9 cellular contexts compared by ENCODE assay signal in genomic region chr3:154122912-154123559, GRCh38. TPM values are rescaled to one million over a fixed set of nuclear protein-coding genes. Genes with fewer than 3 reads are reported as not detected.
DNase-seq lines count a peak whose midpoint lies in the region; ATAC-seq and TF ChIP-seq lines count a peak whose summit lies in the region.
"Had no signal": no experiment of that assay in that cellular context is flagged by ENCODE, and none has a peak within 500 bp of the region (broad histone marks: within the 10 kb centered on the region; RNA-seq: fewer than 3 reads in every experiment).

No MANE protein-coding gene starts in this region.

- peak; percentile 59 for DNase-seq in NCI-H2227 treated with DMSO at 0.1 percent for 48 hours (lab: John Stamatoyannopoulos, UW)
- no peak for DNase-seq in NCI-H2227 (lab: John Stamatoyannopoulos, UW; ENCODE audit: unreplicated experiment)
- no peak for DNase-seq in activated naive CD8-positive, alpha-beta T cell treated with anti-CD3 and anti-CD28 coated beads for 36 hours
- DNase-seq in stomach: no peak
- no peak for DNase-seq in MG63
- DNase-seq in SIG-M5 (lab: John Stamatoyannopoulos, UW): no peak
- DNase-seq: CD4-positive, CD25-positive, alpha-beta regulatory T cell had no signal

- H3K27ac Mint-ChIP-seq in activated naive CD8-positive, alpha-beta T cell treated with anti-CD3 and anti-CD28 coated beads for 36 hours: no peak overlapping the region
- H3K27ac Mint-ChIP-seq: CD4-positive, CD25-positive, alpha-beta regulatory T cell had no signal

- H3K4me3 ChIP-seq in iPS-20b (ENCODE audit: low read length): peak overlapping the region; percentile 90
- peak overlapping the region; percentile 76 to 91 (median 82) for H3K4me3 ChIP-seq in stomach
- no peak overlapping the region for H3K4me3 ChIP-seq in MG63

- peaks cover 17% of the 10 kb centered on the region; the same call in 1 of the 2 replicates for H3K36me3 ChIP-seq in iPS-20b (ENCODE audit: insufficient read depth, low read depth, low read length)
- peaks cover 0 to 8% (median 3%) of the 10 kb centered on the region in 4 donors for H3K36me3 ChIP-seq in stomach
- no peaks in the 10 kb centered on the region for H3K36me3 ChIP-seq in MG63

- WGBS in stomach, 5 donors: 5 to 28% (median 9%) methylated on average over 12 of the region's 12 CpGs

- no peaks in the 10 kb centered on the region for H3K9me3 Mint-ChIP-seq in activated naive CD8-positive, alpha-beta T cell treated with anti-CD3 and anti-CD28 coated beads for 36 hours

- no peak for TF ChIP-seq EP300 in stomach (IDR thresholded peaks at IDR 0.05)

- H3K4me1 Mint-ChIP-seq in activated naive CD8-positive, alpha-beta T cell treated with anti-CD3 and anti-CD28 coated beads for 36 hours: peaks cover 17% of the 10 kb centered on the region

- TF ChIP-seq POLR2A in stomach (IDR thresholded peaks at IDR 0.05): no peak

- intact Hi-C loops in stomach (cut with DNase I; ENCODE audit: low total_unique reads): no loop called here

- no peaks in the 10 kb centered on the region for H3K36me3 Mint-ChIP-seq in activated naive CD8-positive, alpha-beta T cell treated with anti-CD3 and anti-CD28 coated beads for 36 hours

- no peaks in the 10 kb centered on the region for H3K9me3 ChIP-seq in iPS-20b (ENCODE audit: insufficient read depth, low read depth, low read length)
- H3K9me3 ChIP-seq in stomach: no peaks in the 10 kb centered on the region
- H3K9me3 ChIP-seq in MG63: no peaks in the 10 kb centered on the region

- TF ChIP-seq CTCF in stomach (IDR thresholded peaks at IDR 0.05): no peak

- peaks cover 66% of the 10 kb centered on the region for H3K27me3 Mint-ChIP-seq in activated naive CD8-positive, alpha-beta T cell treated with anti-CD3 and anti-CD28 coated beads for 36 hours

- H3K4me1 ChIP-seq in iPS-20b (ENCODE audit: insufficient read depth, low read length): peaks cover 4% of the 10 kb centered on the region; the same call in 1 of the 2 replicates
- peaks cover 2 to 59% (median 40%) of the 10 kb centered on the region in 4 donors for H3K4me1 ChIP-seq in stomach

- H3K27me3 ChIP-seq in iPS-20b (ENCODE audit: insufficient read depth, low read length) (peaks cover 38% of the 10 kb centered on the region), stomach (peaks cover 0 to 19% (median 11%) of the 10 kb centered on the region in 3 donors), MG63 (peaks cover 44% of the 10 kb centered on the region)

- H3K4me3 Mint-ChIP-seq in activated naive CD8-positive, alpha-beta T cell treated with anti-CD3 and anti-CD28 coated beads for 36 hours: peak overlapping the region; percentile 42

- no peak for ATAC-seq in HG03135 (IDR thresholded peaks at IDR 0.05; ENCODE audit: unreplicated experiment)

- H3K9ac ChIP-seq in iPS-20b (ENCODE audit: low read depth, low read length): peak overlapping the region; percentile 78; the same call in 1 of the 2 replicates

- no peak overlapping the region for H3K27ac ChIP-seq in iPS-20b (ENCODE audit: low read length)
- peak overlapping the region; percentile 7 to 83 (median 81) for H3K27ac ChIP-seq in stomach

RNA-seq across cellular contexts. Expression of gene ARHGEF26, which starts 1.8 kb away (rescaled TPM):
- under 1 TPM in 1 of 2 experiments, not detected in 1; 0.04 TPM for total RNA-seq in activated naive CD8-positive, alpha-beta T cell treated with anti-CD3 and anti-CD28 coated beads for 36 hours
- total RNA-seq in stomach: 10 to 100 TPM; 20.4 to 40.6 (median 24.3) TPM
- polyA plus RNA-seq in stomach: 1 to 10 TPM; 3.9 to 6.4 (median 5.1) TPM
- 0.63 TPM in 1 of 2 replicates, not detected in the other for total RNA-seq in MG63 (2014; rRNA removed; shearing (Covaris generic); ENCODE audit: low replicate concordance)
- total RNA-seq: CD4-positive, CD25-positive, alpha-beta regulatory T cell had no signal

Comparison
In these comparisons a context has a peak if more than half of its experiments do, and no peak if none do; other contexts are left out.
1. RNA of gene ARHGEF26, which starts 1.8 kb away (total RNA-seq): 20.4 to 40.6 TPM in stomach; 0.63 TPM in MG63 and 0.04 TPM in activated naive CD8-positive, alpha-beta T cell treated with anti-CD3 and anti-CD28 coated beads for 36 hours; every median in the first group is over 10 times any median in the second.